12 cellular contexts compared by ENCODE assay signal in genomic region chr1:46934852-46935251, GRCh38. TPM values are rescaled to one million over a fixed set of nuclear protein-coding genes. Genes with fewer than 3 reads are reported as not detected.
DNase-seq lines count a peak whose midpoint lies in the region; ATAC-seq and TF ChIP-seq lines count a peak whose summit lies in the region.
"Not testable (repeated sequence)": the region's sequence is repeated elsewhere in the genome, so short reads cannot be mapped to it uniquely, and the experiment has no call there.
"Had no signal": no experiment of that assay in that cellular context is flagged by ENCODE, and none has a peak within 500 bp of the region (broad histone marks: within the 10 kb centered on the region; RNA-seq: fewer than 3 reads in every experiment).

No MANE protein-coding gene starts in this region.

- not testable (repeated sequence) for H4K20me1 ChIP-seq in SK-N-SH (ENCODE audit: insufficient read depth)

- CTCF ChIA-PET in AG04449 (lab: Yijun Ruan, JAX); SK-N-SH (lab: Yijun Ruan, JAX): not testable (repeated sequence)

- ATAC-seq in left lung: peak; percentile 96

- H3K79me2 ChIP-seq in SK-N-SH (ENCODE audit: insufficient read depth): not testable (repeated sequence)

- not testable (repeated sequence) for H3K4me1 ChIP-seq in SK-N-SH (ENCODE audit: control insufficient read depth in 1 of 2, insufficient read depth in 2 of 2, low read depth in 1 of 2, low read length in 1 of 2); left lung

- H2AFZ ChIP-seq in SK-N-SH (ENCODE audit: low read depth): not testable (repeated sequence)

- POLR2A ChIA-PET in AG04449 (lab: Yijun Ruan, JAX); SK-N-SH (lab: Yijun Ruan, JAX): not testable (repeated sequence)

- not testable (repeated sequence) for DNase-seq in AG04449 (ENCODE audit: low read depth, low spot score); left lung
- DNase-seq in LNCaP clone FGC (ENCODE audit: low read depth) (peak; percentile 4), SK-N-SH (peak; percentile 1), cardiac fibroblast (ENCODE audit: low read depth in 2 of 2) (peak; percentile 21 to 34), glomerular visceral epithelial cell (ENCODE audit: extremely low spot score) (peak; percentile 17), renal cortical epithelial cell (ENCODE audit: low read depth) (peak; percentile 37)

- intact Hi-C loops in left lung (cut with DNase I): not testable (repeated sequence)

- TF ChIP-seq RAD21 in SK-N-SH (IDR thresholded peaks at IDR 0.05; ENCODE audit: low read length): peak; percentile 24; the same call in 1 of the 2 replicates

- TF ChIP-seq EP300 in SK-N-SH (IDR thresholded peaks at IDR 0.05; ENCODE audit: borderline replicate concordance in 1 of 2, low read depth in 1 of 2, low read length in 1 of 2): not testable (repeated sequence)

- TF ChIP-seq CTCF in AG04449 (IDR thresholded peaks at IDR 0.05; ENCODE audit: insufficient read depth, low read length, missing control alignments) (peak; percentile 6), GM12872 (IDR thresholded peaks at IDR 0.05; ENCODE audit: insufficient read depth, low read depth, low read length) (peak; percentile 41; the same call in 2 of the 3 replicates), LNCaP clone FGC (IDR thresholded peaks at IDR 0.05; ENCODE audit: control insufficient read depth, extremely low read depth, insufficient read depth) (peak; percentile 82), SK-N-SH (IDR thresholded peaks at IDR 0.05) (peak; percentile 55), cardiac fibroblast (IDR thresholded peaks at IDR 0.05; ENCODE audit: low read depth, low read length) (peak; percentile 40), left lung (IDR thresholded peaks at IDR 0.05) (peak; percentile 24 to 42)

- H3K9me2 ChIP-seq in SK-N-SH: not testable (repeated sequence)

- H3K36me3 ChIP-seq in SK-N-SH (replicated peaks in 1 of 2; ENCODE audit: control insufficient read depth in 1 of 2, insufficient read depth in 2 of 2, low read length in 1 of 2); left lung: not testable (repeated sequence)

- H3K9ac ChIP-seq in SK-N-SH: not testable (repeated sequence)

- not testable (repeated sequence) for H3K4me2 ChIP-seq in SK-N-SH

- not testable (repeated sequence) for H3F3A ChIP-seq in SK-N-SH (replicated peaks; ENCODE audit: insufficient read depth)

- H3K27me3 ChIP-seq in SK-N-SH (ENCODE audit: insufficient read depth); left lung: not testable (repeated sequence)

- not testable (repeated sequence) for H3K9me3 ChIP-seq in SK-N-SH, left lung

- not testable (repeated sequence) for H3K27ac ChIP-seq in SK-N-SH (ENCODE audit: low read depth in 2 of 2, low read length in 1 of 2); left lung

- 0% methylated on average over 7 of the region's 8 CpGs for WGBS in SK-N-SH (ENCODE audit: low lambda C conversion rate)

- not testable (repeated sequence) for H3K4me3 ChIP-seq in AG04449 (ENCODE audit: low read depth, low read length); LNCaP clone FGC (ENCODE audit: low read depth, low read length); SK-N-SH (ENCODE audit: low read depth in 2 of 2, low read length in 1 of 2); cardiac fibroblast (replicated peaks in 1 of 2; ENCODE audit: low read depth in 2 of 2, low read length in 2 of 2); left lung

TF ChIP-seq in SK-N-SH, 30 proteins besides CTCF, POLR2A, EP300 and RAD21:
- peak; percentile 50 for TF ChIP-seq SMC3 (IDR thresholded peaks at IDR 0.05; ENCODE audit: low read depth, low read length)
TF ChIP-seq in SK-N-SH: peak in this region for 1; not testable (repeated sequence) for 29.

RNA-seq across cellular contexts. Expression of gene CYP4A11, which starts 6.4 kb away (rescaled TPM):
- polyA plus RNA-seq in SK-N-SH (2012; rRNA removed): not detected in 2 replicates
- polyA plus RNA-seq in SK-N-SH (2012; cell fraction: cytosol; rRNA removed): not detected in 2 replicates
- polyA plus RNA-seq in SK-N-SH (2012; cell fraction: nucleus; rRNA removed): 0.02 TPM in 1 of 2 replicates, not detected in the other
- total RNA-seq in left lung: not detected
- not detected in 2 replicates for total RNA-seq in renal cortical epithelial cell
- total RNA-seq: activated CD8-positive, alpha-beta memory T cell treated with anti-CD3 and anti-CD28 coated beads, Interleukin-2, amount 10 ng/mL, durations not matched to agents 7 days and 5 days; fibroblast of villous mesenchyme; urinary bladder had no signal
- polyA plus RNA-seq: ovary had no signal

Comparison
In these comparisons a context has a peak if more than half of its experiments do, and no peak if none do; other contexts are left out.
1. CTCF ChIP-seq: peak in every context shown above with its lines; median percentile 82 in LNCaP clone FGC; 55 in SK-N-SH; 41 in GM12872; 40 in cardiac fibroblast; 33 in left lung; 6 in AG04449.